In genomic region chr20:41149679-41150131, GRCh38 we compare ENCODE assay signal across 1 cellular context.
TF ChIP-seq lines count a peak whose summit lies in the region.

No MANE protein-coding gene starts in this region.

TF ChIP-seq in K562, 482 proteins besides CTCF, POLR2A, EP300 and RAD21 (continued from another document and continues in another):
- TF ChIP-seq NKRF (IDR thresholded peaks at IDR 0.05; ENCODE audit: borderline replicate concordance) (no peak), SMAD4 (CRISPR knock-in tag; conservative IDR thresholded peaks at IDR 0.05) (no peak), PRPF4 (IDR thresholded peaks at IDR 0.05; ENCODE audit: insufficient read depth, low read depth, low read length, poor library complexity, severe bottlenecking) (no peak), MTA2 (IDR thresholded peaks at IDR 0.05; ENCODE audit: low read depth) (no peak), NFATC3 (IDR thresholded peaks at IDR 0.05) (no peak), KLF13 (tag; IDR thresholded peaks at IDR 0.05; ENCODE audit: borderline replicate concordance, low read depth) (no peak), HNRNPK (IDR thresholded peaks at IDR 0.05; ENCODE audit: low read depth, low read length, poor library complexity, severe bottlenecking) (no peak), ZNF740 (CRISPR knock-in tag; IDR thresholded peaks at IDR 0.05) (no peak), ZNF740 (tag; IDR thresholded peaks at IDR 0.05) (no peak), ETV1 (tag; conservative IDR thresholded peaks at IDR 0.05; ENCODE audit: low read depth) (0 out of 2 replicates have a peak, but pooled peaks have one; percentile 41), RUNX1 (IDR thresholded peaks at IDR 0.05; ENCODE audit: low read depth) (no peak), HNRNPH1 (optimal IDR thresholded peaks at IDR 0.05; ENCODE audit: low read depth, low read length) (no peak), RBM34 (IDR thresholded peaks at IDR 0.05; ENCODE audit: borderline replicate concordance, insufficient read depth, low read length) (no peak), NFYB (IDR thresholded peaks at IDR 0.05; ENCODE audit: extremely low read depth, insufficient read length) (no peak), HMGN3 (IDR thresholded peaks at IDR 0.05; ENCODE audit: borderline replicate concordance, extremely low read depth, insufficient read length, low read depth, low read length) (no peak), NR1H2 (CRISPR knock-in tag; IDR thresholded peaks at IDR 0.05) (no peak), SRSF3 (IDR thresholded peaks at IDR 0.05; ENCODE audit: insufficient read depth, low read length) (no peak), FOS (IDR thresholded peaks at IDR 0.05; ENCODE audit: extremely low read depth, insufficient read length) (peak; percentile 41), ZNF384 (IDR thresholded peaks at IDR 0.05; ENCODE audit: low read depth, low read length) (no peak), TRIM28 (IDR thresholded peaks at IDR 0.05) (no peak), ZBTB17 (CRISPR knock-in tag; IDR thresholded peaks at IDR 0.05) (no peak), U2AF1 (optimal IDR thresholded peaks at IDR 0.05; ENCODE audit: low read depth, low read length) (no peak), ESRRA (IDR thresholded peaks at IDR 0.05; ENCODE audit: borderline replicate concordance, low read depth) (peak; percentile 96), ID3 (CRISPR knock-in tag; IDR thresholded peaks at IDR 0.05) (no peak), ID3 (tag; IDR thresholded peaks at IDR 0.05) (no peak), MCM2 (IDR thresholded peaks at IDR 0.05; ENCODE audit: low read depth) (no peak), KDM1A (IDR thresholded peaks at IDR 0.05) (peak; percentile 88 to 90), E2F3 (CRISPR knock-in tag; IDR thresholded peaks at IDR 0.05) (no peak), SRSF1 (IDR thresholded peaks at IDR 0.05; ENCODE audit: low read depth, low read length) (no peak), SMAD1 (IDR thresholded peaks at IDR 0.05; ENCODE audit: low read depth, low read length, partially characterized antibody) (no peak), ZNF444 (CRISPR knock-in tag; IDR thresholded peaks at IDR 0.05) (no peak), EGR1 (conservative IDR thresholded peaks at IDR 0.05) (no peak), NR2C1 (IDR thresholded peaks at IDR 0.05) (no peak), NR2C1 (tag; IDR thresholded peaks at IDR 0.05) (0 out of 2 replicates have a peak, but pooled peaks have one; percentile 22), HDAC3 (IDR thresholded peaks at IDR 0.05; ENCODE audit: borderline replicate concordance, partially characterized antibody) (no peak), ETV5 (CRISPR knock-in tag; IDR thresholded peaks at IDR 0.05; ENCODE audit: low read depth) (no peak), RBM22 (IDR thresholded peaks at IDR 0.05; ENCODE audit: low read depth, low read length, poor library complexity, severe bottlenecking) (no peak), ADNP (tag; IDR thresholded peaks at IDR 0.05) (no peak), POLR3G (IDR thresholded peaks at IDR 0.05; ENCODE audit: extremely low read depth, insufficient read length, insufficient replicate concordance) (no peak), HEY1 (CRISPR knock-in tag; IDR thresholded peaks at IDR 0.05; ENCODE audit: borderline replicate concordance) (no peak), ZNF644 (tag; IDR thresholded peaks at IDR 0.05; ENCODE audit: low read depth) (no peak), ARID3B (CRISPR knock-in tag; IDR thresholded peaks at IDR 0.05; ENCODE audit: borderline replicate concordance) (no peak), ILF3 (IDR thresholded peaks at IDR 0.05; ENCODE audit: borderline replicate concordance) (no peak), ATF3 (IDR thresholded peaks at IDR 0.05) (peak; percentile 89), ATF3 (CRISPR knock-in tag; conservative IDR thresholded peaks at IDR 0.05) (no peak), NRF1 (conservative IDR thresholded peaks at IDR 0.05 in 1 of 2, IDR thresholded peaks at IDR 0.05 in 1 of 2) (0 out of 4 replicates have a peak, but pooled peaks have one; percentile 16), ZNF280B (CRISPR knock-in tag; IDR thresholded peaks at IDR 0.05) (no peak), ETS2 (tag; IDR thresholded peaks at IDR 0.05; ENCODE audit: borderline replicate concordance, poor library complexity, severe bottlenecking) (no peak), FUS (optimal IDR thresholded peaks at IDR 0.05; ENCODE audit: low read depth, low read length) (no peak), RB1 (IDR thresholded peaks at IDR 0.05; ENCODE audit: low read depth) (no peak), ZFP30 (CRISPR knock-in tag; IDR thresholded peaks at IDR 0.05; ENCODE audit: borderline replicate concordance) (no peak), ZSCAN32 (CRISPR knock-in tag; IDR thresholded peaks at IDR 0.05) (no peak)
- TF ChIP-seq, protein P1, sequence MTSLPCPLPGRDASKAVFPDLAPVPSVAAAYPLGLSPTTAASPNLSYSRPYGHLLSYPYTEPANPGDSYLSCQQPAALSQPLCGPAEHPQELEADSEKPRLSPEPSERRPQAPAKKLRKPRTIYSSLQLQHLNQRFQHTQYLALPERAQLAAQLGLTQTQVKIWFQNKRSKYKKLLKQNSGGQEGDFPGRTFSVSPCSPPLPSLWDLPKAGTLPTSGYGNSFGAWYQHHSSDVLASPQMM (CRISPR knock-in tag; IDR thresholded peaks at IDR 0.05): no peak
- TF ChIP-seq, protein P2, sequence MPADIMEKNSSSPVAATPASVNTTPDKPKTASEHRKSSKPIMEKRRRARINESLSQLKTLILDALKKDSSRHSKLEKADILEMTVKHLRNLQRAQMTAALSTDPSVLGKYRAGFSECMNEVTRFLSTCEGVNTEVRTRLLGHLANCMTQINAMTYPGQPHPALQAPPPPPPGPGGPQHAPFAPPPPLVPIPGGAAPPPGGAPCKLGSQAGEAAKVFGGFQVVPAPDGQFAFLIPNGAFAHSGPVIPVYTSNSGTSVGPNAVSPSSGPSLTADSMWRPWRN (IDR thresholded peaks at IDR 0.05; ENCODE audit: low read depth): no peak
- TF ChIP-seq, protein P3, sequence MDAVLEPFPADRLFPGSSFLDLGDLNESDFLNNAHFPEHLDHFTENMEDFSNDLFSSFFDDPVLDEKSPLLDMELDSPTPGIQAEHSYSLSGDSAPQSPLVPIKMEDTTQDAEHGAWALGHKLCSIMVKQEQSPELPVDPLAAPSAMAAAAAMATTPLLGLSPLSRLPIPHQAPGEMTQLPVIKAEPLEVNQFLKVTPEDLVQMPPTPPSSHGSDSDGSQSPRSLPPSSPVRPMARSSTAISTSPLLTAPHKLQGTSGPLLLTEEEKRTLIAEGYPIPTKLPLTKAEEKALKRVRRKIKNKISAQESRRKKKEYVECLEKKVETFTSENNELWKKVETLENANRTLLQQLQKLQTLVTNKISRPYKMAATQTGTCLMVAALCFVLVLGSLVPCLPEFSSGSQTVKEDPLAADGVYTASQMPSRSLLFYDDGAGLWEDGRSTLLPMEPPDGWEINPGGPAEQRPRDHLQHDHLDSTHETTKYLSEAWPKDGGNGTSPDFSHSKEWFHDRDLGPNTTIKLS (IDR thresholded peaks at IDR 0.05; ENCODE audit: borderline replicate concordance, low read depth): no peak
- TF ChIP-seq, protein P4, sequence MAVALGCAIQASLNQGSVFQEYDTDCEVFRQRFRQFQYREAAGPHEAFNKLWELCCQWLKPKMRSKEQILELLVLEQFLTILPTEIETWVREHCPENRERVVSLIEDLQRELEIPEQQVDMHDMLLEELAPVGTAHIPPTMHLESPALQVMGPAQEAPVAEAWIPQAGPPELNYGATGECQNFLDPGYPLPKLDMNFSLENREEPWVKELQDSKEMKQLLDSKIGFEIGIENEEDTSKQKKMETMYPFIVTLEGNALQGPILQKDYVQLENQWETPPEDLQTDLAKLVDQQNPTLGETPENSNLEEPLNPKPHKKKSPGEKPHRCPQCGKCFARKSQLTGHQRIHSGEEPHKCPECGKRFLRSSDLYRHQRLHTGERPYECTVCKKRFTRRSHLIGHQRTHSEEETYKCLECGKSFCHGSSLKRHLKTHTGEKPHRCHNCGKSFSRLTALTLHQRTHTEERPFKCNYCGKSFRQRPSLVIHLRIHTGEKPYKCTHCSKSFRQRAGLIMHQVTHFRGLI (CRISPR knock-in tag; IDR thresholded peaks at IDR 0.05): no peak
- TF ChIP-seq, protein P5, sequence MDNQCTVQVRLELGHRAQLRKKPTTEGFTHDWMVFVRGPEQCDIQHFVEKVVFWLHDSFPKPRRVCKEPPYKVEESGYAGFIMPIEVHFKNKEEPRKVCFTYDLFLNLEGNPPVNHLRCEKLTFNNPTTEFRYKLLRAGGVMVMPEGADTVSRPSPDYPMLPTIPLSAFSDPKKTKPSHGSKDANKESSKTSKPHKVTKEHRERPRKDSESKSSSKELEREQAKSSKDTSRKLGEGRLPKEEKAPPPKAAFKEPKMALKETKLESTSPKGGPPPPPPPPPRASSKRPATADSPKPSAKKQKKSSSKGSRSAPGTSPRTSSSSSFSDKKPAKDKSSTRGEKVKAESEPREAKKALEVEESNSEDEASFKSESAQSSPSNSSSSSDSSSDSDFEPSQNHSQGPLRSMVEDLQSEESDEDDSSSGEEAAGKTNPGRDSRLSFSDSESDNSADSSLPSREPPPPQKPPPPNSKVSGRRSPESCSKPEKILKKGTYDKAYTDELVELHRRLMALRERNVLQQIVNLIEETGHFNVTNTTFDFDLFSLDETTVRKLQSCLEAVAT (IDR thresholded peaks at IDR 0.05): no peak
